ENCODE assay signal across 19 cellular contexts in the genomic region with DNA sequence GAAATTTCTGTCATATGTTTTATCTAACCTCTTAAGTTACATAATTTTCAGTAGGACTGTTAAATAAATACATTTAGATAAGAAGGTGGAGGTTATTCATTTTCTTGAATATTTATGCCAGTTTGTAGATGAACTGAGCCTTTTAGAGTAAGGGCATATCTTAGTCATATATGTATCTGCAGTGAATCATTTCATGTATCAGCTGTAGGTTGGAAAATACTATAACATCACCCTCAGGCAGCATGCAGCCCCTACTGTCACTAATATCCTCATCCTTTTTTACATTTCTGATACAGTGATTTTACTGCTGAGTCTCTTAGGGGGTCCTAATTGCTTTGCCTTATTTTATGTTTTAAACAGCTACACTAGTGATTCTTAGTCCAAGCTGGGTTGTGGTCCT. TPM values are rescaled to one million over a fixed set of nuclear protein-coding genes. Genes with fewer than 3 reads are reported as not detected.
DNase-seq lines count a peak whose midpoint lies in the region; ATAC-seq and TF ChIP-seq lines count a peak whose summit lies in the region.
"Had no signal": no experiment of that assay in that cellular context is flagged by ENCODE, and none has a peak within 500 bp of the region (broad histone marks: within the 10 kb centered on the region; RNA-seq: fewer than 3 reads in every experiment).

No MANE protein-coding gene starts in this region.

- no peak overlapping the region for H3K27ac ChIP-seq in mammary epithelial cell (ENCODE audit: insufficient read depth, low read depth, low read length)
- H3K27ac ChIP-seq: HL-60, PC-9 had no signal

- H3K4me1 Mint-ChIP-seq in activated naive CD4-positive, alpha-beta T cell treated with anti-CD3 and anti-CD28 coated beads for 36 hours (ENCODE audit: low read depth), result peaks cover 63% of the 10 kb centered on the region
- H3K4me1 Mint-ChIP-seq in activated T-helper 17 cell treated with anti-CD3 and anti-CD28 coated beads, Interleukin-2, amount 50 U/mL, for 72 hours, result peaks cover 35% of the 10 kb centered on the region
- H3K4me1 Mint-ChIP-seq in stimulated activated naive B cell treated with anti-CD40 and anti-IgM and Interleukin-4, amounts not matched to agents 10 μg/mL and 1 μg/mL and 100 μg/mL, for 72 hours, result peaks cover 27 to 62% of the 10 kb centered on the region in 2 donors
- H3K4me1 Mint-ChIP-seq in T-cell, result peaks cover 55 to 62% (median 55%) of the 10 kb centered on the region in 3 donors
- peaks cover 20 to 32% of the 10 kb centered on the region in 2 donors for H3K4me1 Mint-ChIP-seq in effector memory CD8-positive, alpha-beta T cell (ENCODE audit: low read depth in 2 of 2)

- no peak for TF ChIP-seq CTCF in mammary epithelial cell (conservative IDR thresholded peaks at IDR 0.05 in 1 of 2, IDR thresholded peaks at IDR 0.05 in 1 of 2; ENCODE audit: extremely low read depth in 1 of 2, insufficient read depth in 1 of 2, low read depth in 1 of 2, low read length in 2 of 2)

- intact Hi-C loops in activated naive CD4-positive, alpha-beta T cell treated with anti-CD3 and anti-CD28 coated beads for 36 hours (cut with micrococcal nuclease), result loop anchor here (1.0 to 5.0 kb wide), 5 partner anchors 16 to 348 kb away; no protein-coding TSS in a partner anchor
- intact Hi-C loops in mammary epithelial cell (cut with micrococcal nuclease), result no loop called here

- CTCF ChIA-PET in activated naive CD4-positive, alpha-beta T cell treated with anti-CD3 and anti-CD28 coated beads for 36 hours (lab: Charles Lee), result interaction anchor here (0.7 kb wide), 1 partner anchor 51 kb away, joined by 3 read pairs; no protein-coding TSS in a partner anchor
- CTCF ChIA-PET in T-cell (lab: Charles Lee), result no interaction called here
- CTCF ChIA-PET in mammary epithelial cell (lab: Charles Lee; ENCODE audit: low non-redundant PET), result no interaction called here

- no peak overlapping the region for H2AFZ ChIP-seq in mammary epithelial cell (ENCODE audit: low read depth, low read length)
- H2AFZ ChIP-seq: PC-9 had no signal

- dilution Hi-C loops in mammary epithelial cell (cut with HindIII; ENCODE audit: low sequenced_read_pairs), result no loop called here

- H3K27me3 ChIP-seq in mammary epithelial cell (ENCODE audit: insufficient read depth, low read length), result no peaks in the 10 kb centered on the region

- ATAC-seq in HG02610 (IDR thresholded peaks at IDR 0.05; ENCODE audit: unreplicated experiment) (peak; percentile 74), T-cell (replicated peaks in 1 of 4) (no peak)
- peak; percentile 99 for ATAC-seq in activated T-helper 17 cell treated with anti-CD3 and anti-CD28 coated beads, Interleukin-2, amount 50 U/mL, for 72 hours (replicated peaks)
- peak; percentile 62 to 67 for ATAC-seq in stimulated activated naive B cell treated with anti-CD40 and anti-IgM and Interleukin-4, amounts not matched to agents 10 μg/mL and 1 μg/mL and 100 μg/mL, for 72 hours (replicated peaks)
- ATAC-seq in effector memory CD8-positive, alpha-beta T cell (replicated peaks), result no peak

- H3K9me3 Mint-ChIP-seq in activated naive CD4-positive, alpha-beta T cell treated with anti-CD3 and anti-CD28 coated beads for 36 hours, result peaks cover 1% of the 10 kb centered on the region
- peaks cover 4% of the 10 kb centered on the region for H3K9me3 Mint-ChIP-seq in activated T-helper 17 cell treated with anti-CD3 and anti-CD28 coated beads, Interleukin-2, amount 50 U/mL, for 72 hours
- H3K9me3 Mint-ChIP-seq in stimulated activated naive B cell treated with anti-CD40 and anti-IgM and Interleukin-4, amounts not matched to agents 10 μg/mL and 1 μg/mL and 100 μg/mL, for 72 hours, result no peaks in the 10 kb centered on the region
- no peaks in the 10 kb centered on the region for H3K9me3 Mint-ChIP-seq in T-cell
- no peaks in the 10 kb centered on the region for H3K9me3 Mint-ChIP-seq in effector memory CD8-positive, alpha-beta T cell
- H3K9me3 Mint-ChIP-seq: H9, IgD-negative memory B cell had no signal

- BruUV-seq in mammary epithelial cell (replicated peaks; lab: Mats Ljungman, UMichigan), result no TSS peak

- in situ Hi-C loops in mammary epithelial cell (cut with MboI; ENCODE audit: low sequenced_read_pairs in 2 of 2), result no loop called here

- H3K36me3 Mint-ChIP-seq in activated naive CD4-positive, alpha-beta T cell treated with anti-CD3 and anti-CD28 coated beads for 36 hours (ENCODE audit: low read depth), result peaks cover 67% of the 10 kb centered on the region
- H3K36me3 Mint-ChIP-seq in activated T-helper 17 cell treated with anti-CD3 and anti-CD28 coated beads, Interleukin-2, amount 50 U/mL, for 72 hours (ENCODE audit: low read depth), result peaks cover 99% of the 10 kb centered on the region
- H3K36me3 Mint-ChIP-seq in stimulated activated naive B cell treated with anti-CD40 and anti-IgM and Interleukin-4, amounts not matched to agents 10 μg/mL and 1 μg/mL and 100 μg/mL, for 72 hours, result peaks cover 49 to 67% of the 10 kb centered on the region in 2 donors
- peaks cover 68% of the 10 kb centered on the region for H3K36me3 Mint-ChIP-seq in T-cell
- H3K36me3 Mint-ChIP-seq in effector memory CD8-positive, alpha-beta T cell (ENCODE audit: insufficient read depth), result peaks cover 46% of the 10 kb centered on the region

- peaks cover 8% of the 10 kb centered on the region for H3K4me1 ChIP-seq in mammary epithelial cell (ENCODE audit: insufficient read depth, low read length)

- no peak overlapping the region for H3K27ac Mint-ChIP-seq in activated naive CD4-positive, alpha-beta T cell treated with anti-CD3 and anti-CD28 coated beads for 36 hours
- peak overlapping the region; percentile 58 for H3K27ac Mint-ChIP-seq in activated T-helper 17 cell treated with anti-CD3 and anti-CD28 coated beads, Interleukin-2, amount 50 U/mL, for 72 hours
- H3K27ac Mint-ChIP-seq in stimulated activated naive B cell treated with anti-CD40 and anti-IgM and Interleukin-4, amounts not matched to agents 10 μg/mL and 1 μg/mL and 100 μg/mL, for 72 hours, result no peak overlapping the region
- peak overlapping the region in 1 of 2 donors; percentile 22 for H3K27ac Mint-ChIP-seq in T-cell
- no peak overlapping the region for H3K27ac Mint-ChIP-seq in effector memory CD8-positive, alpha-beta T cell
- H3K27ac Mint-ChIP-seq: H9, IgD-negative memory B cell had no signal

- H3K36me3 ChIP-seq in mammary epithelial cell (ENCODE audit: insufficient read depth, low read length), result peaks cover 20% of the 10 kb centered on the region

- H3K27me3 Mint-ChIP-seq in activated naive CD4-positive, alpha-beta T cell treated with anti-CD3 and anti-CD28 coated beads for 36 hours (ENCODE audit: low read depth), result no peaks in the 10 kb centered on the region
- no peaks in the 10 kb centered on the region for H3K27me3 Mint-ChIP-seq in activated T-helper 17 cell treated with anti-CD3 and anti-CD28 coated beads, Interleukin-2, amount 50 U/mL, for 72 hours
- H3K27me3 Mint-ChIP-seq in stimulated activated naive B cell treated with anti-CD40 and anti-IgM and Interleukin-4, amounts not matched to agents 10 μg/mL and 1 μg/mL and 100 μg/mL, for 72 hours, result no peaks in the 10 kb centered on the region
- no peaks in the 10 kb centered on the region for H3K27me3 Mint-ChIP-seq in T-cell
- no peaks in the 10 kb centered on the region for H3K27me3 Mint-ChIP-seq in effector memory CD8-positive, alpha-beta T cell
- H3K27me3 Mint-ChIP-seq: IgD-negative memory B cell had no signal

- DNase-seq in activated naive CD4-positive, alpha-beta T cell treated with anti-CD3 and anti-CD28 coated beads for 36 hours, result peak; percentile 35
- DNase-seq in activated naive CD4-positive, alpha-beta T cell treated with anti-CD3 and anti-CD28 coated beads, Interleukin-2, amount 50 U/mL, for 16 hours, result no peak
- DNase-seq in stimulated activated naive B cell treated with anti-CD40 and anti-IgM and Interleukin-4, amounts not matched to agents 10 μg/mL and 1 μg/mL and 100 μg/mL, for 72 hours, result no peak
- DNase-seq in T-cell, result no peak
- DNase-seq in mammary epithelial cell, result no peak
- DNase-seq in effector memory CD8-positive, alpha-beta T cell, result no peak
- DNase-seq: ACHN, C1 segment of cervical spinal cord, H9, Karpas-422, NCI-H1436, NCI-H1930, NCI-H226, NCI-H524 treated with DMSO at 0.1 percent for 48 hours, PC-9 had no signal

- no peak overlapping the region for H3K4me3 Mint-ChIP-seq in activated naive CD4-positive, alpha-beta T cell treated with anti-CD3 and anti-CD28 coated beads for 36 hours
- peak overlapping the region; percentile 17 for H3K4me3 Mint-ChIP-seq in activated T-helper 17 cell treated with anti-CD3 and anti-CD28 coated beads, Interleukin-2, amount 50 U/mL, for 72 hours
- no peak overlapping the region for H3K4me3 Mint-ChIP-seq in stimulated activated naive B cell treated with anti-CD40 and anti-IgM and Interleukin-4, amounts not matched to agents 10 μg/mL and 1 μg/mL and 100 μg/mL, for 72 hours
- H3K4me3 Mint-ChIP-seq in T-cell, result no peak overlapping the region
- H3K4me3 Mint-ChIP-seq in effector memory CD8-positive, alpha-beta T cell, result no peak overlapping the region
- H3K4me3 Mint-ChIP-seq: H9, IgD-negative memory B cell had no signal

- POLR2A ChIA-PET in T-cell (lab: Charles Lee), result no interaction called here

- H4K20me1 ChIP-seq in mammary epithelial cell (ENCODE audit: insufficient read depth, low read length), result no peaks in the 10 kb centered on the region

- peaks cover 4% of the 10 kb centered on the region for H3K9me3 ChIP-seq in mammary epithelial cell (replicated peaks; ENCODE audit: insufficient read depth, low read length)

- H3K9ac ChIP-seq in mammary epithelial cell (ENCODE audit: insufficient read depth, low read length), result no peak overlapping the region

- no peak overlapping the region for H3K4me2 ChIP-seq in mammary epithelial cell (ENCODE audit: insufficient read depth, low read depth, low read length)
- H3K4me2 ChIP-seq: PC-9 had no signal

- H3K79me2 ChIP-seq in mammary epithelial cell (ENCODE audit: insufficient read depth, low read length), result peaks cover 47% of the 10 kb centered on the region

- H3K4me3 ChIP-seq in mammary epithelial cell (replicated peaks in 1 of 3; ENCODE audit: insufficient read depth in 1 of 3, low read depth in 2 of 3, low read length in 3 of 3), result no peak overlapping the region
- H3K4me3 ChIP-seq: PC-9 had no signal

RNA-seq across cellular contexts. Expression of a gene that starts 19.5 kb away (rescaled TPM):
- 1 to 10 TPM; 5.5 to 5.9 TPM for total RNA-seq in activated naive CD4-positive, alpha-beta T cell treated with anti-CD3 and anti-CD28 coated beads for 36 hours
- 10 to 100 TPM; 16.0 to 16.4 TPM for total RNA-seq in activated T-helper 17 cell treated with anti-CD3 and anti-CD28 coated beads, Interleukin-2, amount 50 U/mL, for 72 hours
- total RNA-seq in T-cell (10 to 100 TPM in 1 of 5 donors, 1 to 10 TPM in 4; 5.7 to 11.4 (median 8.5) TPM), mammary epithelial cell (1 to 10 TPM; 1.5 to 2.0 TPM)
- polyA plus RNA-seq in mammary epithelial cell, result 0.14 TPM
- polyA minus RNA-seq in mammary epithelial cell, result not detected

Comparison
In these comparisons a context has a peak if more than half of its experiments do, and no peak if none do; other contexts are left out.
1. ATAC-seq: peak in HG02610 (single experiment), activated T-helper 17 cell treated with anti-CD3 and anti-CD28 coated beads, Interleukin-2, amount 50 U/mL, for 72 hours (single experiment) and stimulated activated naive B cell treated with anti-CD40 and anti-IgM and Interleukin-4, amounts not matched to agents 10 μg/mL and 1 μg/mL and 100 μg/mL, for 72 hours (2 of 2); none in T-cell (0 of 4) and effector memory CD8-positive, alpha-beta T cell (single experiment).